Comparison of ENCODE assay signal across 27 cellular contexts in genomic region chr5:135505973-135506372, GRCh38. TPM values are rescaled to one million over a fixed set of nuclear protein-coding genes. Genes with fewer than 3 reads are reported as not detected.
DNase-seq lines count a peak whose midpoint lies in the region; ATAC-seq and TF ChIP-seq lines count a peak whose summit lies in the region.
"Had no signal": no experiment of that assay in that cellular context is flagged by ENCODE, and none has a peak within 500 bp of the region (broad histone marks: within the 10 kb centered on the region; RNA-seq: fewer than 3 reads in every experiment).

No MANE protein-coding gene starts in this region.

- TF ChIP-seq CTCF in AG04449 (IDR thresholded peaks at IDR 0.05; ENCODE audit: insufficient read depth, low read length, missing control alignments), result no peak
- no peak for TF ChIP-seq CTCF in fibroblast of lung (conservative IDR thresholded peaks at IDR 0.05 in 1 of 2, IDR thresholded peaks at IDR 0.05 in 1 of 2; ENCODE audit: low read depth in 1 of 2, low read length in 2 of 2)
- no peak for TF ChIP-seq CTCF in GM10248 (IDR thresholded peaks at IDR 0.05; ENCODE audit: control extremely low read depth, extremely low read depth, low read depth, missing control alignments)

- no peaks in the 10 kb centered on the region for H3K4me1 ChIP-seq in fibroblast of lung (ENCODE audit: control insufficient read depth, extremely low read depth, insufficient read depth, low read length)
- H3K4me1 ChIP-seq: thyroid gland had no signal

- H3K9me3 Mint-ChIP-seq in stimulated activated memory B cell treated with anti-CD40 and anti-IgM and Interleukin-4, amounts not matched to agents 10 μg/mL and 1 μg/mL and 100 μg/mL, for 72 hours, result no peaks in the 10 kb centered on the region
- H3K9me3 Mint-ChIP-seq: activated CD8-positive, alpha-beta T cell treated with anti-CD3 and anti-CD28 coated beads for 36 hours; neural crest cell had no signal

- no peak overlapping the region for H3K4me3 Mint-ChIP-seq in stimulated activated memory B cell treated with anti-CD40 and anti-IgM and Interleukin-4, amounts not matched to agents 10 μg/mL and 1 μg/mL and 100 μg/mL, for 72 hours
- H3K4me3 Mint-ChIP-seq: activated CD8-positive, alpha-beta T cell treated with anti-CD3 and anti-CD28 coated beads for 36 hours; neural crest cell had no signal

- ATAC-seq in stimulated activated memory B cell treated with anti-CD40 and anti-IgM and Interleukin-4, amounts not matched to agents 10 μg/mL and 1 μg/mL and 100 μg/mL, for 72 hours, result no peak
- ATAC-seq: activated CD8-positive, alpha-beta T cell treated with anti-CD3 and anti-CD28 coated beads for 36 hours; mucosa of descending colon; SK-N-SH treated with all-trans-retinoic acid at 6 μM for 48 hours had no signal

- CTCF ChIA-PET in AG04449 (lab: Yijun Ruan, JAX), result interaction anchor here (1.0 to 2.3 kb wide), 4 partner anchors 39 to 62 kb away, joined by 3 to 8 read pairs (median 3); no protein-coding TSS in a partner anchor
- CTCF ChIA-PET in GM10248 (lab: Yijun Ruan, JAX), result interaction anchor here (0.7 to 1.3 kb wide), 2 partner anchors 23 to 26 kb away, joined by 3 to 4 read pairs; no protein-coding TSS in a partner anchor

- H4K20me1 ChIP-seq in fibroblast of lung (ENCODE audit: control insufficient read depth, extremely low read depth, insufficient read depth, low read length), result no peaks in the 10 kb centered on the region

- no peak overlapping the region for H3K4me2 ChIP-seq in fibroblast of lung (ENCODE audit: extremely low read depth, insufficient read depth, low read length)

- H2AFZ ChIP-seq in fibroblast of lung (ENCODE audit: low read length), result no peak overlapping the region

- H3K27me3 Mint-ChIP-seq in stimulated activated memory B cell treated with anti-CD40 and anti-IgM and Interleukin-4, amounts not matched to agents 10 μg/mL and 1 μg/mL and 100 μg/mL, for 72 hours, result peaks cover 60% of the 10 kb centered on the region

- no peaks in the 10 kb centered on the region for H3K36me3 ChIP-seq in fibroblast of lung (ENCODE audit: control insufficient read depth, insufficient read depth, low read length)
- H3K36me3 ChIP-seq: thyroid gland had no signal

- POLR2A ChIA-PET in AG04449 (lab: Yijun Ruan, JAX), result no interaction called here
- POLR2A ChIA-PET in GM10248 (lab: Yijun Ruan, JAX), result no interaction called here

- no peak overlapping the region for H3K9ac ChIP-seq in fibroblast of lung (ENCODE audit: insufficient read depth, low read length)

- H3K9me3 ChIP-seq in fibroblast of lung (ENCODE audit: control insufficient read depth, insufficient read depth, low read depth, low read length), result no peaks in the 10 kb centered on the region
- H3K9me3 ChIP-seq: mucosa of descending colon, thyroid gland had no signal

- H3K4me3 ChIP-seq in AG04449 (ENCODE audit: low read depth, low read length) (no peak overlapping the region), fibroblast of lung (replicated peaks in 1 of 4; ENCODE audit: control extremely low read depth in 1 of 4, insufficient read depth in 1 of 4, low read depth in 3 of 4, low read length in 4 of 4) (no peak overlapping the region)
- H3K4me3 ChIP-seq: mucosa of descending colon, skin epidermis, thyroid gland had no signal

- H3K27me3 ChIP-seq in fibroblast of lung (ENCODE audit: control insufficient read depth, insufficient read depth, low read length), result peaks cover 5% of the 10 kb centered on the region

- no peak overlapping the region for H3K27ac Mint-ChIP-seq in stimulated activated memory B cell treated with anti-CD40 and anti-IgM and Interleukin-4, amounts not matched to agents 10 μg/mL and 1 μg/mL and 100 μg/mL, for 72 hours
- H3K27ac Mint-ChIP-seq: activated CD8-positive, alpha-beta T cell treated with anti-CD3 and anti-CD28 coated beads for 36 hours; progenitor cell of endocrine pancreas had no signal

- DNase-seq in AG04449 (ENCODE audit: low read depth, low spot score) (peak; percentile 49), HS-5 (ENCODE audit: low read depth) (peak; percentile 13), amniotic stem cell (lab: John Stamatoyannopoulos, UW) (peak; percentile 19), fibroblast of lung (ENCODE audit: low read depth in 2 of 2) (peak; percentile 7 to 52), GM10248 (ENCODE audit: extremely low spot score) (no peak)
- DNase-seq in activated CD4-positive, alpha-beta T cell treated with anti-CD3 and anti-CD28 coated beads for 4 hours, result no peak
- DNase-seq: activated CD4-positive, CD25-positive, alpha-beta regulatory T cell; activated CD8-positive, alpha-beta T cell treated with anti-CD3 and anti-CD28 coated beads for 36 hours; activated T-cell treated with anti-CD3 and anti-CD28 coated beads, Interleukin-2, amount 50 U/mL, for 1 hour; AML-193; amygdala; hippocampal formation; mucosa of descending colon; NCI-H1930; stimulated activated naive CD4-positive, alpha-beta T cell treated with Interleukin-2 at 50 U/mL for 16 hours; T1000; thyroid gland had no signal

- no peaks in the 10 kb centered on the region for H3K36me3 Mint-ChIP-seq in stimulated activated memory B cell treated with anti-CD40 and anti-IgM and Interleukin-4, amounts not matched to agents 10 μg/mL and 1 μg/mL and 100 μg/mL, for 72 hours

- no peaks in the 10 kb centered on the region for H3K79me2 ChIP-seq in fibroblast of lung (ENCODE audit: control insufficient read depth, insufficient read depth, low read length)

- no peak overlapping the region for H3K27ac ChIP-seq in fibroblast of lung (ENCODE audit: insufficient read depth, low read length)
- H3K27ac ChIP-seq: skin epidermis, thyroid gland had no signal

- no peaks in the 10 kb centered on the region for H3K4me1 Mint-ChIP-seq in stimulated activated memory B cell treated with anti-CD40 and anti-IgM and Interleukin-4, amounts not matched to agents 10 μg/mL and 1 μg/mL and 100 μg/mL, for 72 hours

RNA-seq across cellular contexts. Expression of gene NEUROG1, which starts 29.8 kb away (rescaled TPM):
- not detected in 2 replicates for total RNA-seq in fibroblast of lung
- polyA plus RNA-seq in fibroblast of lung, result not detected in 2 replicates
- not detected in 2 replicates for polyA plus RNA-seq in fibroblast of lung (2012)
- polyA minus RNA-seq in fibroblast of lung (ENCODE audit: low replicate concordance), result not detected in 2 replicates
- total RNA-seq: activated CD8-positive, alpha-beta T cell treated with anti-CD3 and anti-CD28 coated beads for 36 hours; fibroblast of villous mesenchyme; lower leg skin; mucosa of descending colon; NCI-H460; progenitor cell of endocrine pancreas; RPMI7951; thyroid gland had no signal

RNA-seq across cellular contexts. Expression of gene TIFAB, which starts 53.8 kb away (rescaled TPM):
- total RNA-seq in fibroblast of lung, result not detected in 2 replicates
- not detected in 2 replicates for polyA plus RNA-seq in fibroblast of lung
- polyA plus RNA-seq in fibroblast of lung (2012), result not detected in 2 replicates
- polyA minus RNA-seq in fibroblast of lung (ENCODE audit: low replicate concordance), result not detected in 2 replicates
- total RNA-seq: activated CD8-positive, alpha-beta T cell treated with anti-CD3 and anti-CD28 coated beads for 36 hours; cerebellum; fibroblast of villous mesenchyme; NCI-H460; neural crest cell; progenitor cell of endocrine pancreas; RPMI7951; thyroid gland had no signal

RNA-seq across cellular contexts. Expression of gene DCANP1, which starts 58.8 kb away (rescaled TPM):
- not detected in 2 replicates for total RNA-seq in fibroblast of lung
- polyA plus RNA-seq in fibroblast of lung, result not detected in 2 replicates
- not detected in 2 replicates for polyA plus RNA-seq in fibroblast of lung (2012)
- polyA minus RNA-seq in fibroblast of lung (ENCODE audit: low replicate concordance), result 0.52 TPM in 1 of 2 replicates, not detected in the other
- total RNA-seq: activated CD8-positive, alpha-beta T cell treated with anti-CD3 and anti-CD28 coated beads for 36 hours; cerebellum; fibroblast of villous mesenchyme; lower leg skin; mucosa of descending colon; NCI-H460; neural crest cell; progenitor cell of endocrine pancreas; RPMI7951; thyroid gland had no signal

Comparison
In these comparisons a context has a peak if more than half of its experiments do, and no peak if none do; other contexts are left out.
1. DNase-seq: peak in AG04449 (single experiment), HS-5 (single experiment), amniotic stem cell (single experiment) and fibroblast of lung (2 of 2); none in GM10248 (single experiment) and activated CD4-positive, alpha-beta T cell treated with anti-CD3 and anti-CD28 coated beads for 4 hours (0 of 2).